ENCODE assay signal across 8 cellular contexts in genomic region chr4:185201983-185202962, GRCh38. TPM values are rescaled to one million over a fixed set of nuclear protein-coding genes. Genes with fewer than 3 reads are reported as not detected.
DNase-seq lines count a peak whose midpoint lies in the region; ATAC-seq and TF ChIP-seq lines count a peak whose summit lies in the region.

No MANE protein-coding gene starts in this region.

- H3K36me3 ChIP-seq in ACC112 (ENCODE audit: insufficient read depth, low read length) (no peaks in the 10 kb centered on the region), skeletal muscle satellite cell (ENCODE audit: insufficient read depth, low read length) (no peaks in the 10 kb centered on the region)

- DNase-seq in activated CD4-positive, alpha-beta T cell treated with anti-CD3 and anti-CD28 coated beads for 4 hours, result peak; percentile 9 to 24
- DNase-seq in erythroblast (lab: John Stamatoyannopoulos, UW) (peak; percentile 40 to 79), UCSD-AML1 (lab: John Stamatoyannopoulos, UW; ENCODE audit: unreplicated experiment) (no peak)

- H3K27me3 ChIP-seq in ACC112 (ENCODE audit: insufficient read depth, low read length) (no peaks in the 10 kb centered on the region), skeletal muscle satellite cell (ENCODE audit: control insufficient read depth, insufficient read depth, low read length) (no peaks in the 10 kb centered on the region)

- peaks cover 29% of the 10 kb centered on the region for H3K79me2 ChIP-seq in ACC112 (ENCODE audit: control insufficient read depth, insufficient read depth, low read length, unreplicated experiment)

- TF ChIP-seq POLR2A in erythroblast (IDR thresholded peaks at IDR 0.05; ENCODE audit: low read length), result no peak

- H3K4me2 ChIP-seq in skeletal muscle satellite cell (ENCODE audit: low read length), result peak overlapping the region; percentile 82

- H3K4me1 ChIP-seq in ACC112 (ENCODE audit: control insufficient read depth, insufficient read depth, low read length, unreplicated experiment) (peaks cover 17% of the 10 kb centered on the region), skeletal muscle satellite cell (ENCODE audit: control insufficient read depth, insufficient read depth, low read length) (peaks cover 30% of the 10 kb centered on the region)

- H3K4me3 ChIP-seq in ACC112 (ENCODE audit: low read depth, low read length) (peak overlapping the region; percentile 98), skeletal muscle satellite cell (ENCODE audit: low read length) (peak overlapping the region; percentile 80)

- peak overlapping the region; percentile 96 for H3K9ac ChIP-seq in skeletal muscle satellite cell (ENCODE audit: low read depth, low read length)

- H3K27ac ChIP-seq in ACC112 (ENCODE audit: low read depth, low read length), result 0 out of 2 replicates have a peak overlapping the region, but pooled peaks have one; percentile 1

- H3K9me3 ChIP-seq in skeletal muscle satellite cell (replicated peaks; ENCODE audit: low read length), result no peaks in the 10 kb centered on the region

- no peak overlapping the region for H2AFZ ChIP-seq in ACC112 (ENCODE audit: low read length, unreplicated experiment)

- ATAC-seq in HG03460 (IDR thresholded peaks at IDR 0.05; ENCODE audit: unreplicated experiment) (peak; percentile 18), HG03196 (IDR thresholded peaks at IDR 0.05; ENCODE audit: unreplicated experiment) (no peak), GM18858 (IDR thresholded peaks at IDR 0.05; ENCODE audit: unreplicated experiment) (no peak)

RNA-seq across cellular contexts. Expression of gene CFAP97, which starts 1.5 kb away (rescaled TPM):
- 44.6 and 51.5 TPM in 2 replicates for total RNA-seq in skeletal muscle satellite cell (2012; rRNA removed)

RNA-seq across cellular contexts. Expression of gene SNX25, which starts 7.1 kb away (rescaled TPM):
- total RNA-seq in skeletal muscle satellite cell (2012; rRNA removed), result 18.6 and 19.0 TPM in 2 replicates

RNA-seq across cellular contexts. Expression of gene SLC25A4, which starts 59.2 kb away (rescaled TPM):
- total RNA-seq in skeletal muscle satellite cell (2012; rRNA removed), result 5.8 and 10.3 TPM in 2 replicates
